In genomic region chr20:17339000-17339399, GRCh38 we compare ENCODE assay signal across 19 cellular contexts.
A peak's percentile ranks its signal among the peaks of the same experiment; 100 is the strongest.
DNase-seq lines count a peak whose midpoint lies in the region; ATAC-seq, FAIRE-seq and TF ChIP-seq lines count a peak whose summit lies in the region.
"Had no signal": no experiment of that assay in that cellular context is flagged by ENCODE, and none has a peak within 500 bp of the region (broad histone marks: within the 10 kb centered on the region; RNA-seq: fewer than 3 reads in every experiment).

No MANE protein-coding gene starts in this region.

- H3K4me2 ChIP-seq in A549: no peak overlapping the region
- no peak overlapping the region for H3K4me2 ChIP-seq in H1 (ENCODE audit: insufficient read depth in 1 of 2, low read depth in 2 of 2, low read length in 2 of 2)
- H3K4me2 ChIP-seq: BLaER1 had no signal

- no peak overlapping the region for H3K14ac ChIP-seq in H1 (ENCODE audit: insufficient read length)

- no peaks in the 10 kb centered on the region for H3K9me3 ChIP-seq in A549
- H3K9me3 ChIP-seq in H1 (ENCODE audit: insufficient read depth in 2 of 2, low read depth in 1 of 2, low read length in 1 of 2): no peaks in the 10 kb centered on the region
- H3K9me3 ChIP-seq: BLaER1, Peyer's patch had no signal

- POLR2A ChIA-PET in A549 (lab: Yijun Ruan, JAX) (no interaction called here), H1 (lab: Charles Lee; ENCODE audit: partially characterized antibody) (no interaction called here)

- CTCF ChIA-PET in A549 (lab: Yijun Ruan, JAX) (no interaction called here), H1 (lab: Charles Lee; ENCODE audit: partially characterized antibody) (interaction anchor here (1.0 to 1.1 kb wide), 3 partner anchors 8 to 523 kb away, joined by 3 to 4 read pairs (median 3); no protein-coding TSS in a partner anchor)

- no peaks in the 10 kb centered on the region for H3K27me3 ChIP-seq in H1 (replicated peaks in 1 of 4; ENCODE audit: control insufficient read depth in 3 of 4, extremely low read depth in 1 of 4, insufficient read depth in 3 of 4, low read length in 3 of 4)
- H3K27me3 ChIP-seq: BLaER1, Peyer's patch had no signal

- no peaks in the 10 kb centered on the region for H4K20me1 ChIP-seq in H1 (replicated peaks in 1 of 2; ENCODE audit: control insufficient read depth in 1 of 2, insufficient read depth in 2 of 2, low read length in 2 of 2)
- H4K20me1 ChIP-seq: BLaER1 had no signal

- TF ChIP-seq CTCF in A549 (IDR thresholded peaks at IDR 0.05): no peak
- no peak for TF ChIP-seq CTCF in H1 (IDR thresholded peaks at IDR 0.05; ENCODE audit: control extremely low read depth in 1 of 3, insufficient read depth in 1 of 3, low read depth in 1 of 3, low read length in 3 of 3)

- H3K4me1 ChIP-seq in A549 (no peaks in the 10 kb centered on the region), H1 (replicated peaks in 1 of 4; ENCODE audit: control insufficient read depth in 3 of 4, insufficient read depth in 4 of 4, low read length in 3 of 4) (no peaks in the 10 kb centered on the region)
- H3K4me1 ChIP-seq: BLaER1, Peyer's patch had no signal

- no peak overlapping the region for H3K4ac ChIP-seq in H1 (replicated peaks; ENCODE audit: insufficient read length, low read depth, low read length)

- H2BK5ac ChIP-seq in H1 (ENCODE audit: low read depth, low read length): no peak overlapping the region

- H3K9ac ChIP-seq in H1 (replicated peaks in 1 of 4; ENCODE audit: extremely low read depth in 1 of 4, low read depth in 3 of 4, low read length in 3 of 4): no peak overlapping the region
- H3K9ac ChIP-seq: BLaER1 had no signal

- H3K23ac ChIP-seq in H1 (ENCODE audit: insufficient read length): no peak overlapping the region

- H3K36me3 ChIP-seq in H1 (ENCODE audit: control insufficient read depth in 2 of 4, insufficient read depth in 4 of 4, low read length in 3 of 4): no peaks in the 10 kb centered on the region
- H3K36me3 ChIP-seq: BLaER1, Peyer's patch had no signal

- no peaks in the 10 kb centered on the region for H3K79me1 ChIP-seq in H1 (ENCODE audit: low read depth, low read length)

- no peak overlapping the region for H2BK12ac ChIP-seq in H1 (ENCODE audit: low read depth, low read length)

- TF ChIP-seq RAD21 in A549 (conservative IDR thresholded peaks at IDR 0.05 in 1 of 2, IDR thresholded peaks at IDR 0.05 in 1 of 2) (no peak), H1 (IDR thresholded peaks at IDR 0.05 in 1 of 2, conservative IDR thresholded peaks at IDR 0.05 in 1 of 2; ENCODE audit: low read depth in 2 of 2, low read length in 2 of 2) (no peak)

- 11% methylated on average over 6 of the region's 6 CpGs for WGBS in A549 (ENCODE audit: missing lambda C conversion rate)
- WGBS in H1 (ENCODE audit: extremely low coverage in 1 of 2, insufficient coverage in 1 of 2, insufficient read length in 1 of 2, insufficient replicate concordance in 2 of 2, low coverage in 1 of 2, low lambda C conversion rate in 2 of 2, missing lambda C conversion rate in 1 of 2), 2 experiments: 84% methylated on average over 6 of the region's 6 CpGs; no CpG with 5 or more reads in 1 of the 2 experiments

- FAIRE-seq in A549 (lab: Jason Lieb, UNC) (no peak), H1 (lab: Jason Lieb, UNC) (no peak)
- FAIRE-seq: HTR-8/SVneo had no signal

- H4K5ac ChIP-seq in H1 (ENCODE audit: insufficient read length, low read depth, low read length): no peak overlapping the region

- ATAC-seq in A549 (no peak), GM21619 (IDR thresholded peaks at IDR 0.05; ENCODE audit: unreplicated experiment) (no peak)

- no peak overlapping the region for H4K91ac ChIP-seq in H1 (replicated peaks; ENCODE audit: insufficient read length, low read length)

- H3K56ac ChIP-seq in H1 (replicated peaks; ENCODE audit: insufficient read length, low read depth, low read length): no peak overlapping the region

- H3K4me3 ChIP-seq in A549 (no peak overlapping the region), H1 (ENCODE audit: extremely low read depth in 1 of 4, insufficient read depth in 2 of 4, low read depth in 3 of 4, low read length in 4 of 4) (no peak overlapping the region)
- H3K4me3 ChIP-seq: BLaER1, Peyer's patch had no signal

- H3K18ac ChIP-seq in H1 (ENCODE audit: extremely low read depth, low read length): no peak overlapping the region

- no peak overlapping the region for H2BK120ac ChIP-seq in H1 (replicated peaks; ENCODE audit: low read depth, low read length)

- no peak overlapping the region for H2BK15ac ChIP-seq in H1 (ENCODE audit: low read length)

- no peak overlapping the region for H2BK20ac ChIP-seq in H1 (ENCODE audit: low read length)

- no peak overlapping the region for H2AK5ac ChIP-seq in H1 (ENCODE audit: low read depth, low read length)

- no peak for TF ChIP-seq EP300 in A549 (IDR thresholded peaks at IDR 0.05)
- no peak for TF ChIP-seq EP300 in H1 (IDR thresholded peaks at IDR 0.05; ENCODE audit: borderline replicate concordance in 1 of 2, low read depth in 2 of 2, low read length in 2 of 2)

- DNase-seq in A549 (ENCODE audit: low read depth in 1 of 2, low spot score in 1 of 2) (no peak), COLO668 (lab: John Stamatoyannopoulos, UW; ENCODE audit: unreplicated experiment) (peak; percentile 29), NCI-H345 (lab: John Stamatoyannopoulos, UW) (peak; percentile 68), H1 (ENCODE audit: low read depth in 1 of 2, low spot score in 2 of 2) (no peak), T-helper 9 cell (no peak), NCI-H526 (lab: John Stamatoyannopoulos, UW) (no peak)
- DNase-seq: ACHN; CD4-positive, alpha-beta T cell; EL; GF-D8; Karpas-422; MV-4-11; NCI-H187; NCI-H774; Peyer's patch; T-helper 1 cell had no signal

- TF ChIP-seq POLR2A in A549 (IDR thresholded peaks at IDR 0.05; ENCODE audit: low read length): no peak
- TF ChIP-seq POLR2A in H1 (IDR thresholded peaks at IDR 0.05; ENCODE audit: control extremely low read depth in 1 of 2, low read depth in 2 of 2, low read length in 2 of 2): no peak

- peak overlapping the region; percentile 82 for H2AFZ ChIP-seq in H1 (ENCODE audit: low read length)

- no peak overlapping the region for H3K27ac ChIP-seq in A549
- no peak overlapping the region for H3K27ac ChIP-seq in H1 (ENCODE audit: low read depth, low read length)
- H3K27ac ChIP-seq: BLaER1, Peyer's patch had no signal

- H3K23me2 ChIP-seq in H1 (ENCODE audit: low read depth, low read length): no peaks in the 10 kb centered on the region; the same call in 1 of the 2 replicates

- no peaks in the 10 kb centered on the region for H3K79me2 ChIP-seq in H1 (ENCODE audit: control insufficient read depth in 1 of 2, insufficient read depth in 2 of 2, low read length in 2 of 2)

- H4K8ac ChIP-seq in H1 (ENCODE audit: extremely low read depth, insufficient read depth, low read length): no peak overlapping the region

TF ChIP-seq in A549, 52 proteins besides CTCF, POLR2A, EP300 and RAD21:
- TF ChIP-seq TP53 (CRISPR knock-in tag; IDR thresholded peaks at IDR 0.05): no peak
- no peak for TF ChIP-seq HES2 (IDR thresholded peaks at IDR 0.05)
- no peak for TF ChIP-seq CBX2 (IDR thresholded peaks at IDR 0.05; ENCODE audit: borderline replicate concordance, low read depth)
- peak; percentile 94 for TF ChIP-seq MAFK (IDR thresholded peaks at IDR 0.05; ENCODE audit: partially characterized antibody)
- no peak for TF ChIP-seq RARB (CRISPR knock-in tag; IDR thresholded peaks at IDR 0.05)
- no peak for TF ChIP-seq NFE2L2 (conservative IDR thresholded peaks at IDR 0.05; ENCODE audit: low read length)
- TF ChIP-seq NPAS2 (CRISPR knock-in tag; IDR thresholded peaks at IDR 0.05; ENCODE audit: borderline replicate concordance): no peak
TF ChIP-seq in A549: peak in this region for 1.

TF ChIP-seq in H1, 55 proteins besides CTCF, POLR2A, EP300 and RAD21 (continues in another document):
- TF ChIP-seq CBX8 (IDR thresholded peaks at IDR 0.05; ENCODE audit: borderline replicate concordance, low read depth, low read length): no peak
- no peak for TF ChIP-seq CTBP2 (IDR thresholded peaks at IDR 0.05; ENCODE audit: borderline replicate concordance, insufficient read depth, insufficient read length, low read length)
- no peak for TF ChIP-seq SP1 (IDR thresholded peaks at IDR 0.05; ENCODE audit: low read depth, low read length)
- TF ChIP-seq ATF2 (IDR thresholded peaks at IDR 0.05; ENCODE audit: low read length): no peak
- no peak for TF ChIP-seq POLR2AphosphoS5 (IDR thresholded peaks at IDR 0.05; ENCODE audit: low read depth, low read length)
- no peak for TF ChIP-seq MAX (IDR thresholded peaks at IDR 0.05)
- TF ChIP-seq SRF (IDR thresholded peaks at IDR 0.05; ENCODE audit: low read depth, low read length): no peak
- TF ChIP-seq CHD2 (IDR thresholded peaks at IDR 0.05; ENCODE audit: low read length): no peak
- no peak for TF ChIP-seq RXRA (IDR thresholded peaks at IDR 0.05; ENCODE audit: insufficient read depth, low read depth, low read length)
- TF ChIP-seq CBX5 (IDR thresholded peaks at IDR 0.05; ENCODE audit: low read depth, low read length): no peak
- no peak for TF ChIP-seq E2F6 (IDR thresholded peaks at IDR 0.05)
- TF ChIP-seq SIX5 (IDR thresholded peaks at IDR 0.05; ENCODE audit: low read depth, low read length): no peak

Comparison
In these comparisons a context has a peak if more than half of its experiments do, and no peak if none do; other contexts are left out.
1. DNase-seq: peak in COLO668 (single experiment) and NCI-H345 (single experiment); none in A549 (0 of 2), H1 (0 of 2), T-helper 9 cell (single experiment) and NCI-H526 (0 of 2).
2. Of the 18 proteins assayed by ChIP-seq in both H1 and A549: peak only in H1: none; only in A549: MAFK; in both: none; in neither: 17.